In the genomic region with DNA sequence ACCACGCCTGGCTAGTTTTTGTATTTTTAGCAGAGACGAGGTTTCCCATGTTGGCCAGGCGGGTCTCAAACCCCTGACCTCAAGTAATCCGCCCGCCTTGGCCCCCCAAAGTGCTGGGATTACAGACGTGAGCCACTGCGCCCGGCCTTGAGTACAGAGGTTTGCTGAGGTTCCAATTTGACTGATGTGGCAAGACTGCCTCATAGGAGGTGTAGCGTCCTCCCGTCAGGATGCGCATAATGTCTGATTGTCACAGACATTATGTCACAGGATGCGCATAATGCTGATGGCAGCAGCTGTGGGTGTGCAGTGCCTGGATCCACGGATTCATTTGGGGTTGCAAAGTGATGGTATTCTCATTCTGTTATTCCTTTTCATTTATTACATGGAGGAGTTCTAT, we compare ENCODE assay signal across 16 cellular contexts. TPM values are rescaled to one million over a fixed set of nuclear protein-coding genes. Genes with fewer than 3 reads are reported as not detected.
DNase-seq lines count a peak whose midpoint lies in the region; ATAC-seq and TF ChIP-seq lines count a peak whose summit lies in the region.
"Had no signal": no experiment of that assay in that cellular context is flagged by ENCODE, and none has a peak within 500 bp of the region (broad histone marks: within the 10 kb centered on the region; RNA-seq: fewer than 3 reads in every experiment).

No MANE protein-coding gene starts in this region.

- no peaks in the 10 kb centered on the region for H3K36me3 ChIP-seq in BLaER1 treated with 17β-estradiol and CSF1 and Interleukin-3, amounts not matched to agents 10 nM and 100 nM
- no peaks in the 10 kb centered on the region for H3K36me3 ChIP-seq in neuronal stem cell (replicated peaks in 1 of 2; ENCODE audit: control insufficient read depth in 2 of 2, insufficient read depth in 2 of 2, low read length in 2 of 2)
- H3K36me3 ChIP-seq in transverse colon: no peaks in the 10 kb centered on the region
- no peaks in the 10 kb centered on the region for H3K36me3 ChIP-seq in trophoblast cell (ENCODE audit: control insufficient read depth in 1 of 2, insufficient read depth in 2 of 2, low read length in 2 of 2)

- no peaks in the 10 kb centered on the region for H3K9me3 Mint-ChIP-seq in chondrocyte (ENCODE audit: low read depth)

- H2AK5ac ChIP-seq in neuronal stem cell (ENCODE audit: low read depth, low read length) (no peak overlapping the region), trophoblast cell (ENCODE audit: low read length) (no peak overlapping the region)

- H2AFZ ChIP-seq in neuronal stem cell (ENCODE audit: low read length) (no peak overlapping the region), trophoblast cell (ENCODE audit: insufficient read depth, low read length, poor library complexity) (no peak overlapping the region)

- peaks cover 2% of the 10 kb centered on the region for H3K36me3 Mint-ChIP-seq in chondrocyte (ENCODE audit: low read depth)

- in situ Hi-C loops in transverse colon (cut with MboI; ENCODE audit: low pct_ligation_motif_present in 1 of 4, low pct_unique_long_range_greater_than_20kb in 1 of 4, low sequenced_read_pairs in 3 of 4): loop anchor here in 3 of 4 donors (25.0 kb wide), 4 partner anchors 249 to 1601 kb away; a partner anchor contains a TSS

- H4K8ac ChIP-seq in neuronal stem cell (ENCODE audit: low read depth, low read length) (no peak overlapping the region), trophoblast cell (ENCODE audit: low read depth, low read length) (no peak overlapping the region)

- H4K91ac ChIP-seq in neuronal stem cell (ENCODE audit: low read depth, low read length, poor library complexity): no peak overlapping the region
- no peak overlapping the region for H4K91ac ChIP-seq in trophoblast cell (ENCODE audit: low read depth, low read length)

- H3K18ac ChIP-seq in neuronal stem cell (ENCODE audit: low read length): no peak overlapping the region
- H3K18ac ChIP-seq in trophoblast cell (ENCODE audit: low read length): no peak overlapping the region

- H2BK12ac ChIP-seq in neuronal stem cell (ENCODE audit: low read length) (no peak overlapping the region), trophoblast cell (ENCODE audit: low read length) (no peak overlapping the region)

- ATAC-seq in HG03097 (IDR thresholded peaks at IDR 0.05; ENCODE audit: low FRiP score, unreplicated experiment): no peak
- ATAC-seq: HCT116 had no signal

- H2BK5ac ChIP-seq in neuronal stem cell (ENCODE audit: low read length): no peak overlapping the region
- H2BK5ac ChIP-seq in trophoblast cell (ENCODE audit: low read depth, low read length, poor library complexity): no peak overlapping the region

- H3K4me3 ChIP-seq in BLaER1 treated with 17β-estradiol and CSF1 and Interleukin-3, amounts not matched to agents 10 nM and 100 nM: no peak overlapping the region
- no peak overlapping the region for H3K4me3 ChIP-seq in neuronal stem cell (ENCODE audit: low read length in 2 of 2)
- H3K4me3 ChIP-seq in transverse colon: no peak overlapping the region
- no peak overlapping the region for H3K4me3 ChIP-seq in trophoblast cell (ENCODE audit: low read depth, low read length)

- H3K4ac ChIP-seq in neuronal stem cell (ENCODE audit: low read length): no peak overlapping the region
- no peak overlapping the region for H3K4ac ChIP-seq in trophoblast cell (ENCODE audit: low read depth, low read length)

- no peak for TF ChIP-seq POLR2A in transverse colon (IDR thresholded peaks at IDR 0.05)

- H3K9me3 ChIP-seq in BLaER1 treated with 17β-estradiol and CSF1 and Interleukin-3, amounts not matched to agents 10 nM and 100 nM (replicated peaks in 1 of 11): no peaks in the 10 kb centered on the region
- H3K9me3 ChIP-seq in neuronal stem cell (replicated peaks in 1 of 2; ENCODE audit: control insufficient read depth in 2 of 2, insufficient read depth in 1 of 2, low read depth in 1 of 2, low read length in 2 of 2) (no peaks in the 10 kb centered on the region), transverse colon (no peaks in the 10 kb centered on the region), trophoblast cell (ENCODE audit: insufficient read depth, low read depth, low read length) (no peaks in the 10 kb centered on the region)

- H3K27me3 Mint-ChIP-seq in chondrocyte (ENCODE audit: low read depth): no peaks in the 10 kb centered on the region

- H3K4me2 ChIP-seq in BLaER1 treated with 17β-estradiol and CSF1 and Interleukin-3, amounts not matched to agents 10 nM and 100 nM: peak overlapping the region in 9 of 11 experiments; percentile 57 to 95 (median 84); a peak in 18 of 22 replicates
- H3K4me2 ChIP-seq in neuronal stem cell (ENCODE audit: insufficient read depth, low read length, poor library complexity, severe bottlenecking): no peak overlapping the region
- H3K4me2 ChIP-seq in trophoblast cell (ENCODE audit: low read length): no peak overlapping the region

- H2BK120ac ChIP-seq in neuronal stem cell (ENCODE audit: low read depth, low read length) (no peak overlapping the region), trophoblast cell (ENCODE audit: insufficient read depth, low read length, poor library complexity) (no peak overlapping the region)

- intact Hi-C loops in transverse colon (cut with DNase I; ENCODE audit: low total_unique reads): no loop called here

- peaks cover 9% of the 10 kb centered on the region for H3K4me1 Mint-ChIP-seq in chondrocyte (ENCODE audit: low read depth)

- H3K14ac ChIP-seq in neuronal stem cell (ENCODE audit: low read length) (no peak overlapping the region), trophoblast cell (ENCODE audit: low read length) (no peak overlapping the region)

- H4K20me1 ChIP-seq in BLaER1 treated with 17β-estradiol and CSF1 and Interleukin-3, amounts not matched to agents 10 nM and 100 nM: peaks cover 0 to 34% (median 8%) of the 10 kb centered on the region in 11 experiments; a peak in 11 of 22 replicates

- no peak for TF ChIP-seq CTCF in chondrocyte (IDR thresholded peaks at IDR 0.05)
- no peak for TF ChIP-seq CTCF in transverse colon (IDR thresholded peaks at IDR 0.05)

- no peak overlapping the region for H2BK15ac ChIP-seq in neuronal stem cell (ENCODE audit: low read length)

- peak overlapping the region in 4 of 11 experiments; percentile 22 to 60 (median 50); a peak in 6 of 22 replicates for H3K27ac ChIP-seq in BLaER1 treated with 17β-estradiol and CSF1 and Interleukin-3, amounts not matched to agents 10 nM and 100 nM
- H3K27ac ChIP-seq in neuronal stem cell (replicated peaks; ENCODE audit: low read length): no peak overlapping the region
- no peak overlapping the region for H3K27ac ChIP-seq in transverse colon
- H3K27ac ChIP-seq in trophoblast cell (ENCODE audit: low read depth, low read length): no peak overlapping the region

- H3K27ac Mint-ChIP-seq in chondrocyte (ENCODE audit: unreplicated experiment): no peak overlapping the region

- H3K4me1 ChIP-seq in BLaER1 treated with 17β-estradiol and CSF1 and Interleukin-3, amounts not matched to agents 10 nM and 100 nM: peaks cover 21 to 86% (median 68%) of the 10 kb centered on the region in 10 experiments
- peaks cover 0 to 2% of the 10 kb centered on the region in 2 donors for H3K4me1 ChIP-seq in neuronal stem cell (ENCODE audit: control insufficient read depth in 2 of 2, insufficient read depth in 1 of 2, low read depth in 1 of 2, low read length in 2 of 2)
- peaks cover 0 to 9% (median 6%) of the 10 kb centered on the region in 4 donors for H3K4me1 ChIP-seq in transverse colon
- H3K4me1 ChIP-seq in trophoblast cell (ENCODE audit: control insufficient read depth in 1 of 2, insufficient read depth in 2 of 2, low read length in 2 of 2): peaks cover 0 to 5% of the 10 kb centered on the region in 2 experiments

- DNase-seq in chondrocyte (ENCODE audit: low spot score): peak; percentile 63
- no peak for DNase-seq in neuronal stem cell (ENCODE audit: low spot score)
- peak; percentile 2 for DNase-seq in transverse colon
- no peak for DNase-seq in trophoblast cell
- no peak for DNase-seq in NCI-H82 treated with DMSO at 0.1 percent for 48 hours (lab: John Stamatoyannopoulos, UW; ENCODE audit: unreplicated experiment)
- DNase-seq: DMS53, GOT3, KG1, NCI-H1694 treated with DMSO at 0.1 percent for 48 hours, NCI-H2081 treated with DMSO at 0.1 percent for 48 hours, NCI-H2171 treated with DMSO at 0.1 percent for 48 hours, NCI-H524 treated with DMSO at 0.1 percent for 48 hours, Right ventricle myocardium superior had no signal

- H3K23ac ChIP-seq in neuronal stem cell (ENCODE audit: low read depth, low read length, poor library complexity) (no peak overlapping the region), trophoblast cell (ENCODE audit: low read length) (no peak overlapping the region)

- no peak for TF ChIP-seq EP300 in transverse colon (IDR thresholded peaks at IDR 0.05; ENCODE audit: low read depth)

- no peak overlapping the region for H3K4me3 Mint-ChIP-seq in chondrocyte (ENCODE audit: unreplicated experiment)

- H3K27me3 ChIP-seq in BLaER1 treated with 17β-estradiol and CSF1 and Interleukin-3, amounts not matched to agents 10 nM and 100 nM: no peaks in the 10 kb centered on the region
- H3K27me3 ChIP-seq in neuronal stem cell (ENCODE audit: control insufficient read depth in 3 of 3, insufficient read depth in 3 of 3, low read depth in 1 of 3, low read length in 3 of 3) (no peaks in the 10 kb centered on the region), transverse colon (no peaks in the 10 kb centered on the region), trophoblast cell (ENCODE audit: insufficient read depth, low read length) (no peaks in the 10 kb centered on the region)

- no CpG with 5 or more reads among the region's 13 CpGs for WGBS in neuronal stem cell (ENCODE audit: extremely low coverage in 2 of 2, insufficient read length in 2 of 2, insufficient replicate concordance in 1 of 2), 2 donors
- WGBS in transverse colon (ENCODE audit: low coverage in 1 of 2), 2 donors: 88% methylated on average over 13 of the region's 13 CpGs; no CpG with 5 or more reads in 1 of the 2 donors
- no CpG with 5 or more reads among the region's 13 CpGs for WGBS in trophoblast cell (ENCODE audit: extremely low coverage, insufficient coverage, insufficient read length)

- H3K79me1 ChIP-seq in neuronal stem cell (ENCODE audit: low read depth, low read length) (no peaks in the 10 kb centered on the region), trophoblast cell (ENCODE audit: low read length) (no peaks in the 10 kb centered on the region)

- H3K9ac ChIP-seq in BLaER1 treated with 17β-estradiol and CSF1 and Interleukin-3, amounts not matched to agents 10 nM and 100 nM: peak overlapping the region in 3 of 11 experiments; percentile 7 to 56 (median 11); a peak in 2 of 22 replicates
- peak overlapping the region; percentile 67 for H3K9ac ChIP-seq in neuronal stem cell (ENCODE audit: low read depth, low read length, poor library complexity)
- no peak overlapping the region for H3K9ac ChIP-seq in trophoblast cell (ENCODE audit: low read length)

- H3K79me2 ChIP-seq in trophoblast cell (ENCODE audit: control insufficient read depth, insufficient read depth, low read length, poor library complexity): no peaks in the 10 kb centered on the region

- H4K12ac ChIP-seq in trophoblast cell (ENCODE audit: low read depth, low read length): no peak overlapping the region

RNA-seq across cellular contexts. Expression of a gene that starts 45.2 kb away (rescaled TPM):
- total RNA-seq in chondrocyte (82.5 to 84.3 TPM (median 83.0 TPM) in 3 replicates), transverse colon (10 to 100 TPM; 41.4 to 68.5 (median 58.4) TPM)
- polyA plus RNA-seq in neuronal stem cell (2013, experiment 1 of 2): 25.7 TPM
- 27.4 TPM for polyA plus RNA-seq in neuronal stem cell (2013, experiment 2 of 2)
- 60.4 and 60.6 TPM in 2 replicates for polyA plus RNA-seq in trophoblast cell (2013)

Comparison
In these comparisons a context has a peak if more than half of its experiments do, and no peak if none do; other contexts are left out.
1. H3K4me2 ChIP-seq: peak in BLaER1 treated with 17β-estradiol and CSF1 and Interleukin-3, amounts not matched to agents 10 nM and 100 nM (9 of 11); none in neuronal stem cell (single experiment) and trophoblast cell (single experiment).
2. DNase-seq: peak in chondrocyte (single experiment) and transverse colon (single experiment); none in neuronal stem cell (single experiment), trophoblast cell (0 of 2) and NCI-H82 treated with DMSO at 0.1 percent for 48 hours (single experiment).